Comparison of ENCODE assay signal across 23 cellular contexts in the genomic region with DNA sequence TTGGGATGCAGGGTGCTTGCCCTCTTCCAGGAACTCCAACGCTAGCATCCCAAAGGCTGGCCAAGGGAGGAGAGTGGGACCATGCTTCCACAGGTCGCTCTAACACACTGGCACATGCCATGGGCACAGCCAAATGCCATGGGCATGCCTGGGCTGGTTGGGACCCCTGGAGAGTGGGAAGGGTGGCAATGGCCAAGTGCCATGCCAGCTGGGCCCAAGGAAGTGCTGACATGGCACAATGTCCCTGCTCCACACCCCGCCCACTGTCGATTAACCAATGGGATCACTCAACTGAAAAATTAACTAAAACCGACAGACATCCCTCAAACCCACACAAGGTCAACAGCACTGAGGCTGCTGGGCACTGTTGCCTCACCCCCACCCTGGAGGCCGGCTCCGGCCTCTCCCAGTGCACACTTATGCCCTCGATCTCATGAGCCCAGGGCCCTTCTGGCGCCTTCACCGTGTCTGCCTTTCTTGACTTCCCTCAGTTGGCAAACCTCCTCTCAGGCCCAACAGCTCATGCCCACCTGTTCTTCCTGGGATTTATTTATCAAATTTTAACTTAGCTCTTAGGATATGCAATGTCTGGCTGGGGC.
"Had no signal": no experiment of that assay in that cellular context is flagged by ENCODE, and none has a peak within 500 bp of the region (broad histone marks: within the 10 kb centered on the region; RNA-seq: fewer than 3 reads in every experiment).

No MANE protein-coding gene starts in this region.

- H3K27ac ChIP-seq: HL-60, KMS-11, SJSA1 had no signal

- H3K4me2 ChIP-seq: KMS-11, SK-N-SH had no signal

- H3K4me3 ChIP-seq: SJSA1 had no signal

- FAIRE-seq: HTR-8/SVneo, RCC 7860 had no signal

- H3K9ac ChIP-seq: KMS-11, SK-N-SH had no signal

- H3K36me3 ChIP-seq: SJSA1 had no signal

- H3K4me1 ChIP-seq: SJSA1 had no signal

- DNase-seq: Kasumi-1, MM.1S, NCI-H1092 treated with DMSO at 0.1 percent for 48 hours, NCI-H1436, NCI-H1694, NCI-H187 treated with DMSO at 0.1 percent for 48 hours, NCI-H2029 treated with DMSO at 0.1 percent for 48 hours, NCI-H2171 treated with DMSO at 0.1 percent for 48 hours, NCI-H345, NCI-H446 treated with DMSO at 0.1 percent for 48 hours, NCI-H510A treated with DMSO at 0.1 percent for 48 hours, NCI-H526, Right ventricle myocardium superior, RPMI8226, SIG-M5, SK-N-SH, SW 1271, T-cell had no signal

- ATAC-seq: T-cell had no signal

- H3K9me3 ChIP-seq: SJSA1, SK-N-SH had no signal
